ENCODE assay signal across 24 cellular contexts in the genomic region with DNA sequence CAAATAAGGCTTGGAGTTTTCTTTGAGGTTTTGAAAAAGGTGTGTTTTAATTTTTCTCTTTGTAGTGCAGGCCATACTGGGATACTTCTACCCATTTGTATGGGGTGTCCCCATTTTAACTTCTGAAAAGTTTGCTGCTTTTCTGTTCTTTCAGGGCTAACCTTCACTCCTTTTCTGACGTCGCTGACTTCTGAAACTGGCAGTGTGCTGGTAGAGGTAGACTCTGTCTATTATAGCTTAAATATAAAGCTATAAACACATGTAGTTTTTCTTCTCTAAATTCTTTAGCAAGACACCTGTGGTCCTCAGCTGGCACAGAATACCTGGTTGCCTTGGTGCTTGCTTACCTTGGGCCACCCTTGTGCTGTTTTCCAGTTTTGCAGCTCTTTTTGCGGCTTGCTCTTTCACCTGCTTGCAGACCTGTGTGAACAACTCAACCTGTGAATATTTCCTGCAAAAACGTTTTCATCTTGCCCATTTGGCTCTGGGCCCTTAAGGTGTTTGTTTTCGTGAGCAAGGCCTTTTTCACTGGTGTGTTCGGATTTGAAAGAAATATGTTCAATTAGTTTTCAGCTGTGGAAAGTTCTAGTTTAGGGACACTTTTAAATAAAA. TPM values are rescaled to one million over a fixed set of nuclear protein-coding genes. Genes with fewer than 3 reads are reported as not detected.
A peak's percentile ranks its signal among the peaks of the same experiment; 100 is the strongest.
DNase-seq lines count a peak whose midpoint lies in the region; ATAC-seq, FAIRE-seq and TF ChIP-seq lines count a peak whose summit lies in the region.
"Had no signal": no experiment of that assay in that cellular context is flagged by ENCODE, and none has a peak within 500 bp of the region (broad histone marks: within the 10 kb centered on the region; RNA-seq: fewer than 3 reads in every experiment).

No MANE protein-coding gene starts in this region.

- H3K4me1 ChIP-seq in HUES6 (ENCODE audit: control insufficient read depth, insufficient read depth, low read length) (peaks cover 76% of the 10 kb centered on the region), iPS-20b (ENCODE audit: insufficient read depth, low read length) (peaks cover 76% of the 10 kb centered on the region), stomach (peaks cover 0 to 22% (median 9%) of the 10 kb centered on the region in 4 donors), sigmoid colon (peaks cover 0 to 15% (median 7%) of the 10 kb centered on the region in 4 donors)

- DNase-seq in bronchial epithelial cell (ENCODE audit: low read depth) = peak; percentile 45
- no peak for DNase-seq in stomach
- no peak for DNase-seq in sigmoid colon
- no peak for DNase-seq in SKM-1 (lab: John Stamatoyannopoulos, UW; ENCODE audit: unreplicated experiment)
- DNase-seq: activated T-cell treated with anti-CD3 and anti-CD28 coated beads, Interleukin-2, amount 50 U/mL, for 1 hour; foreskin melanocyte; hippocampal formation; mesenchymal stem cell; MM.1S; naive thymus-derived CD4-positive, alpha-beta T cell; NCI-H1436 treated with DMSO at 0.1 percent for 48 hours; NCI-H2171 treated with DMSO at 0.1 percent for 48 hours; NCI-H526 treated with DMSO at 0.1 percent for 48 hours; substantia nigra had no signal

- WGBS in stomach, 5 donors = 33 to 56% (median 46%) methylated on average over 6 of the region's 6 CpGs
- 15 to 68% methylated on average over 6 of the region's 6 CpGs for WGBS in sigmoid colon, 2 donors

- FAIRE-seq in bronchial epithelial cell (lab: Jason Lieb, UNC) = peak; percentile 62
- FAIRE-seq: G401.6, GM18507, H54, K562 had no signal

- intact Hi-C loops in stomach (cut with DNase I; ENCODE audit: low total_unique reads) (no loop called here), sigmoid colon (cut with DNase I) (no loop called here)

- TF ChIP-seq EP300 in stomach (IDR thresholded peaks at IDR 0.05) (no peak), sigmoid colon (IDR thresholded peaks at IDR 0.05) (no peak)

- no peaks in the 10 kb centered on the region for H3K27me3 ChIP-seq in HUES6 (ENCODE audit: control insufficient read depth, insufficient read depth, low read length)
- no peaks in the 10 kb centered on the region for H3K27me3 ChIP-seq in bronchial epithelial cell (ENCODE audit: control insufficient read depth, insufficient read depth, low read length)
- H3K27me3 ChIP-seq in iPS-20b (ENCODE audit: insufficient read depth, low read length) = no peaks in the 10 kb centered on the region
- H3K27me3 ChIP-seq in stomach = no peaks in the 10 kb centered on the region
- H3K27me3 ChIP-seq in sigmoid colon = no peaks in the 10 kb centered on the region
- H3K27me3 ChIP-seq: cardiac muscle cell, vagina had no signal

- peak overlapping the region; percentile 99 for H3K27ac ChIP-seq in HUES6 (ENCODE audit: low read depth, low read length)
- peak overlapping the region; percentile 81 for H3K27ac ChIP-seq in iPS-20b (ENCODE audit: low read length)
- H3K27ac ChIP-seq in stomach = peak overlapping the region; percentile 13 to 73 (median 45)
- no peak overlapping the region for H3K27ac ChIP-seq in sigmoid colon
- H3K27ac ChIP-seq: cardiac muscle cell, epithelial cell of prostate, vagina had no signal

- H3K36me3 ChIP-seq in HUES6 (ENCODE audit: control insufficient read depth, insufficient read depth, low read length) = no peaks in the 10 kb centered on the region
- no peaks in the 10 kb centered on the region for H3K36me3 ChIP-seq in bronchial epithelial cell (ENCODE audit: control insufficient read depth, insufficient read depth, low read length)
- H3K36me3 ChIP-seq in iPS-20b (ENCODE audit: insufficient read depth, low read depth, low read length) = no peaks in the 10 kb centered on the region
- H3K36me3 ChIP-seq in stomach = no peaks in the 10 kb centered on the region
- no peaks in the 10 kb centered on the region for H3K36me3 ChIP-seq in sigmoid colon
- H3K36me3 ChIP-seq: cardiac muscle cell, vagina had no signal

- H3K9me3 ChIP-seq in HUES6 (ENCODE audit: control insufficient read depth, insufficient read depth, low read depth, low read length) (no peaks in the 10 kb centered on the region), iPS-20b (ENCODE audit: insufficient read depth, low read depth, low read length) (no peaks in the 10 kb centered on the region), stomach (no peaks in the 10 kb centered on the region), sigmoid colon (no peaks in the 10 kb centered on the region)
- H3K9me3 ChIP-seq: vagina had no signal

- TF ChIP-seq POLR2A in stomach (IDR thresholded peaks at IDR 0.05) (no peak), sigmoid colon (IDR thresholded peaks at IDR 0.05) (no peak)

- H3K4me3 ChIP-seq in HUES6 (ENCODE audit: low read depth, low read length) = peak overlapping the region; percentile 2; the same call in 1 of the 2 replicates
- no peak overlapping the region for H3K4me3 ChIP-seq in bronchial epithelial cell (ENCODE audit: low read depth, low read length)
- H3K4me3 ChIP-seq in iPS-20b (ENCODE audit: low read length) = peak overlapping the region; percentile 9; the same call in 1 of the 2 replicates
- H3K4me3 ChIP-seq in stomach = no peak overlapping the region
- no peak overlapping the region for H3K4me3 ChIP-seq in sigmoid colon
- H3K4me3 ChIP-seq: cardiac muscle cell, K562, vagina had no signal

- no peak for ATAC-seq in HG02610 (IDR thresholded peaks at IDR 0.05; ENCODE audit: unreplicated experiment)
- ATAC-seq: K562; naive thymus-derived CD4-positive, alpha-beta T cell had no signal

- no peak overlapping the region for H3K9ac ChIP-seq in HUES6 (ENCODE audit: low read length)
- H3K9ac ChIP-seq in iPS-20b (ENCODE audit: low read depth, low read length) = peak overlapping the region; percentile 77; the same call in 1 of the 2 replicates

- no peak for TF ChIP-seq CTCF in bronchial epithelial cell (IDR thresholded peaks at IDR 0.05; ENCODE audit: insufficient read depth, low read length, severe bottlenecking)
- no peak for TF ChIP-seq CTCF in stomach (IDR thresholded peaks at IDR 0.05)
- no peak for TF ChIP-seq CTCF in sigmoid colon (IDR thresholded peaks at IDR 0.05)

RNA-seq across cellular contexts. Expression of gene PHLPP1, which starts 42.2 kb away (rescaled TPM):
- total RNA-seq in bronchial epithelial cell = 3.4 and 5.6 TPM in 2 replicates
- total RNA-seq in stomach = 10 to 100 TPM in 4 of 5 donors, 1 to 10 TPM in 1; 5.4 to 77.0 (median 19.3) TPM
- 10 to 100 TPM in 1 of 3 donors, 1 to 10 TPM in 2; 2.1 to 11.0 (median 2.6) TPM for polyA plus RNA-seq in stomach
- 10 to 100 TPM in 1 of 4 donors, 1 to 10 TPM in 3; 7.1 to 18.6 (median 8.6) TPM for total RNA-seq in sigmoid colon
- 1 to 10 TPM; 4.2 to 4.7 (median 4.2) TPM for polyA plus RNA-seq in sigmoid colon

Comparison
In these comparisons a context has a peak if more than half of its experiments do, and no peak if none do; other contexts are left out.
1. H3K27ac ChIP-seq: peak in HUES6 (single experiment), iPS-20b (single experiment) and stomach (5 of 5); none in sigmoid colon (0 of 4).
2. H3K4me3 ChIP-seq: peak in HUES6 (single experiment) and iPS-20b (single experiment); none in bronchial epithelial cell (single experiment), stomach (0 of 4) and sigmoid colon (0 of 4).